7 cellular contexts compared by ENCODE assay signal in genomic region chr18:3245185-3245564, GRCh38. TPM values are rescaled to one million over a fixed set of nuclear protein-coding genes. Genes with fewer than 3 reads are reported as not detected.
DNase-seq lines count a peak whose midpoint lies in the region; ATAC-seq and TF ChIP-seq lines count a peak whose summit lies in the region.

No MANE protein-coding gene starts in this region.

- H3K27ac ChIP-seq in OCI-LY1 (ENCODE audit: low read depth, low read length, poor library complexity, severe bottlenecking), result peak overlapping the region; percentile 67
- H3K27ac ChIP-seq in duodenal mucosa (ENCODE audit: low read depth, low read length), result no peak overlapping the region
- peak overlapping the region; percentile 99 for H3K27ac ChIP-seq in psoas muscle
- no peak overlapping the region for H3K27ac ChIP-seq in substantia nigra (ENCODE audit: low read depth, low read length, poor library complexity, severe bottlenecking)

- no peaks in the 10 kb centered on the region for H4K20me1 ChIP-seq in OCI-LY1 (ENCODE audit: insufficient read depth, low read length)

- H3K9ac ChIP-seq in OCI-LY1 (ENCODE audit: low read length) (peak overlapping the region; percentile 59), duodenal mucosa (ENCODE audit: low read depth in 1 of 2, low read length in 2 of 2) (peak overlapping the region; percentile 95 to 98)

- H3K27me3 ChIP-seq in OCI-LY1 (ENCODE audit: insufficient read depth, low read length) (no peaks in the 10 kb centered on the region), duodenal mucosa (ENCODE audit: control insufficient read depth in 1 of 2, insufficient read depth in 2 of 2, low read length in 2 of 2) (no peaks in the 10 kb centered on the region), psoas muscle (ENCODE audit: insufficient read depth in 3 of 3, low read length in 2 of 3) (no peaks in the 10 kb centered on the region)

- peaks cover 6% of the 10 kb centered on the region for H3K36me3 ChIP-seq in OCI-LY1 (ENCODE audit: insufficient read depth, low read length)
- H3K36me3 ChIP-seq in duodenal mucosa (ENCODE audit: control insufficient read depth in 1 of 2, insufficient read depth in 2 of 2, low read length in 2 of 2), result peaks cover 1 to 4% of the 10 kb centered on the region in 2 donors
- H3K36me3 ChIP-seq in psoas muscle (ENCODE audit: insufficient read depth in 1 of 2, low read depth in 1 of 2), result peaks cover 0 to 30% of the 10 kb centered on the region in 2 donors

- peak overlapping the region; percentile 81 for H3K4me3 ChIP-seq in GM08714 (ENCODE audit: low read length)
- peak overlapping the region; percentile 98 for H3K4me3 ChIP-seq in OCI-LY1 (ENCODE audit: low read depth, low read length, poor library complexity, severe bottlenecking)
- peak overlapping the region; percentile 88 to 89 for H3K4me3 ChIP-seq in duodenal mucosa (ENCODE audit: low read depth in 1 of 2, low read length in 2 of 2)
- peak overlapping the region; percentile 85 for H3K4me3 ChIP-seq in psoas muscle

- no peaks in the 10 kb centered on the region for H3F3A ChIP-seq in OCI-LY1 (ENCODE audit: insufficient read depth, low read length)

- TF ChIP-seq CTCF in OCI-LY1 (IDR thresholded peaks at IDR 0.05; ENCODE audit: low read length) (no peak), psoas muscle (IDR thresholded peaks at IDR 0.05) (no peak)

- H2AFZ ChIP-seq in OCI-LY1 (ENCODE audit: low read length), result no peak overlapping the region

- H3K4me1 ChIP-seq in OCI-LY1 (ENCODE audit: insufficient read depth, low read length, severe bottlenecking), result peaks cover 36% of the 10 kb centered on the region
- H3K4me1 ChIP-seq in duodenal mucosa (ENCODE audit: control insufficient read depth in 1 of 2, insufficient read depth in 2 of 2, low read length in 2 of 2), result peaks cover 17 to 23% of the 10 kb centered on the region in 2 donors
- H3K4me1 ChIP-seq in psoas muscle, result peaks cover 33% of the 10 kb centered on the region

- no peaks in the 10 kb centered on the region for H3K9me2 ChIP-seq in OCI-LY1 (ENCODE audit: low read depth, low read length)

- intact Hi-C loops in psoas muscle (cut with DNase I), result loop anchor here (2.0 to 5.0 kb wide), 4 partner anchors 53 to 588 kb away; partner anchors contain the start of gene SMCHD1 (in 1 of the 2)

- H3K9me3 ChIP-seq in OCI-LY1 (ENCODE audit: low read length) (no peaks in the 10 kb centered on the region), duodenal mucosa (ENCODE audit: control insufficient read depth in 1 of 2, low read length in 2 of 2) (peaks cover 2 to 9% of the 10 kb centered on the region in 2 donors), psoas muscle (no peaks in the 10 kb centered on the region)

- DNase-seq in psoas muscle (no peak), substantia nigra (lab: John Stamatoyannopoulos, UW) (no peak), NCI-H1417 treated with DMSO at 0.1 percent for 48 hours (lab: John Stamatoyannopoulos, UW) (no peak)
- no peak for DNase-seq in activated CD8-positive, alpha-beta memory T cell treated with anti-CD3 and anti-CD28 coated beads for 24 hours

- no peak for ATAC-seq in psoas muscle

- 31 to 68% (median 42%) methylated on average over 1 of the region's 1 CpG for WGBS in psoas muscle, 3 donors

- H3K4me2 ChIP-seq in OCI-LY1 (ENCODE audit: low read length), result peak overlapping the region; percentile 95

- H3K79me2 ChIP-seq in OCI-LY1 (ENCODE audit: insufficient read depth, low read length), result peaks cover 23% of the 10 kb centered on the region

RNA-seq across cellular contexts. Expression of gene MYL12A, which starts 2.4 kb away (rescaled TPM):
- 1,000 to 10,000 TPM in 3 of 4 donors, 100 to 1,000 TPM in 1; 995 to 3,547 (median 2,203) TPM for total RNA-seq in psoas muscle
- 1,000 to 10,000 TPM in 2 of 3 donors, 100 to 1,000 TPM in 1; 957 to 3,920 (median 1,327) TPM for polyA plus RNA-seq in psoas muscle

RNA-seq across cellular contexts. Expression of gene MYL12B, which starts 16.8 kb away (rescaled TPM):
- 100 to 1,000 TPM; 163 to 212 (median 180) TPM for total RNA-seq in psoas muscle
- 100 to 1,000 TPM; 193 to 243 (median 240) TPM for polyA plus RNA-seq in psoas muscle

RNA-seq across cellular contexts. Expression of gene MYOM1, which starts 25.4 kb away (rescaled TPM):
- 100 to 1,000 TPM; 388 to 842 (median 567) TPM for total RNA-seq in psoas muscle
- polyA plus RNA-seq in psoas muscle, result 100 to 1,000 TPM in 2 of 3 donors, 10 to 100 TPM in 1; 54.8 to 209 (median 117) TPM

Comparison
In these comparisons a context has a peak if more than half of its experiments do, and no peak if none do; other contexts are left out.
1. H3K27ac ChIP-seq: peak in OCI-LY1 (single experiment) and psoas muscle (single experiment); none in duodenal mucosa (single experiment) and substantia nigra (single experiment).
2. Peak in every context shown above with its lines, with median percentiles within 50 percentile points of each other: H3K4me3 ChIP-seq.